Comparison of ENCODE assay signal across 1 cellular context in the genomic region with DNA sequence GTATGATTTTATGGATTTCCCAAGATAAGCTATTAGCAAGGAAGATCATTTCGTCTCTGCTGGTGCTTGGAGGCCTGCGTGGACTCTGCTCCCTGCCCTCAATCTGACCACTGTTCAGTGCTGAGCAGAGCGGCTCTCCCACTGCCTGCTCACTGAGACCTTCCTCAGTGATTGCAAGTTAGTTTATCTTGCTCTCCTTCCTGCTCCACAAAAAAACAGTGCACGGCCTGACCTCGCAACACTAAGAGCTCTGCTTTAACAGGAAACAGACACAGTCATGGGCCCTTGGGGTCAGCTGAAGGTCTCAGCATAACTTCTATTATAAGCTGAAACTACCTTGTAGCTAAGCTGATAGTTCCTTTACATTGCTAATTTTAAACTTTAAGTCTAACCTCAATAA.
TF ChIP-seq lines count a peak whose summit lies in the region.

No MANE protein-coding gene starts in this region.

TF ChIP-seq in HepG2, 621 proteins besides CTCF, POLR2A, EP300 and RAD21 (continued from another document):
- TF ChIP-seq NFE2L1 (CRISPR knock-in tag; IDR thresholded peaks at IDR 0.05; ENCODE audit: borderline replicate concordance) (no peak), HDAC2 (CRISPR knock-in tag; IDR thresholded peaks at IDR 0.05) (peak; percentile 35; the same call in 1 of the 2 replicates)
